15 cellular contexts compared by ENCODE assay signal in the genomic region with DNA sequence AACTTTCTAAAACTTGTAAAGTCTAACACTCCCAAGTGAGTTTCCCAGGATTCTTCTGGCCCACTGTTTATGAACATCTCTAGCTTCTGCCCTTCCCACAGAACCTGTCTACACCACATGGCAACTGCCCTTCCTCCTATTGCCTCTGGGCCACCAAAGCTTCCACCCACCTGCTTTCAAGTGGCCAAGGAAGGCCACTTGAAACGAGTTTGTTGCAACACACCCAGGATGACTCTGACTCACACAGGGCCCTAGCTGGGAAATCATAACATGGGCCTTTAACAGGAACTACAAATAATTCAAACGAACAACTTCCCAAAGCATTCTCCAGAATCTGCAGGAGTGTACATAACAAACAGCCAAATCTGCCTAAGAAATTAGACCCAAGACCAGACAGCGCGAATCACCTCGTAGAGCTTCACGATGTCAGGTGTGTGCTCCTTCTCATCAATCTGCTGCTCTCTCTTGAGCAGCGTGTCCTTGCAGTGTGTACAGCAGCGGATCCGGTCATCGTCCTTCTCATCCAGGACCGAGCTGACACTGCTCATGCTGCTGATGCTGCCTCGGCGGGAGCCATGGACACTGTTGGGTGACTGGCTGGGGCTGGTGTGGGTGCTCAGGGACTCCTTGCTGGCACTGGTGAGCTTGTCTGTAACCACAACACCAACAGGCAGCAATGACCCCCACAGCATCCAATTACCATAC. TPM values are rescaled to one million over a fixed set of nuclear protein-coding genes. Genes with fewer than 3 reads are reported as not detected.
DNase-seq lines count a peak whose midpoint lies in the region; ATAC-seq and TF ChIP-seq lines count a peak whose summit lies in the region.
"Had no signal": no experiment of that assay in that cellular context is flagged by ENCODE, and none has a peak within 500 bp of the region (broad histone marks: within the 10 kb centered on the region; RNA-seq: fewer than 3 reads in every experiment).

No MANE protein-coding gene starts in this region.

- no peak overlapping the region for H3K27ac ChIP-seq in Peyer's patch

- H3K4me3 ChIP-seq in Peyer's patch, result no peak overlapping the region

- TF ChIP-seq POLR2A in Peyer's patch (IDR thresholded peaks at IDR 0.05), result no peak

- no peaks in the 10 kb centered on the region for H3K27me3 ChIP-seq in Peyer's patch

- no peaks in the 10 kb centered on the region for H3K4me1 ChIP-seq in Peyer's patch

- no peaks in the 10 kb centered on the region for H3K9me3 ChIP-seq in Peyer's patch

- intact Hi-C loops in sciatic nerve (cut with DNase I), result no loop called here

- DNase-seq in AG08396 (ENCODE audit: low spot score), result peak; percentile 39
- peak; percentile 28 for DNase-seq in ELR (ENCODE audit: low read depth)
- DNase-seq in RPMI7951 (ENCODE audit: low read depth), result peak; percentile 18
- peak; percentile 14 for DNase-seq in hepatic stellate cell (ENCODE audit: low spot score)
- no peak for DNase-seq in Peyer's patch
- no peak for DNase-seq in sciatic nerve (ENCODE audit: low spot score)
- DNase-seq in inferior parietal cortex (ENCODE audit: extremely low spot score), result no peak
- DNase-seq: activated CD4-positive, alpha-beta T cell treated with anti-CD3 and anti-CD28 coated beads, Interleukin-2, amount 10 ng/mL, durations not matched to agents 7 days and 5 days; DMS153; kidney; NCI-H446; stimulated activated CD4-positive, alpha-beta T cell treated with anti-CD3 and anti-CD28 coated beads, Interleukin-2, amount 100 ng/mL, for 48 hours; T-helper 2 cell had no signal

- TF ChIP-seq CTCF in Peyer's patch (IDR thresholded peaks at IDR 0.05), result no peak

- ATAC-seq in sciatic nerve (no peak), GM18517 (IDR thresholded peaks at IDR 0.05; ENCODE audit: unreplicated experiment) (no peak)
- ATAC-seq: Panc1 had no signal

- H3K36me3 ChIP-seq in Peyer's patch, result peaks cover 0 to 93% (median 0%) of the 10 kb centered on the region in 3 donors

RNA-seq across cellular contexts. Expression of a gene that starts 16.8 kb away (rescaled TPM):
- total RNA-seq in RPMI7951 (2014; rRNA removed; shearing (Covaris generic)), result 9.6 and 12.9 TPM in 2 replicates
- total RNA-seq in Peyer's patch (10 to 100 TPM; 17.2 to 94.9 (median 32.1) TPM), sciatic nerve (38.9 TPM)

RNA-seq across cellular contexts. Expression of a gene that starts 17.0 kb away (rescaled TPM):
- total RNA-seq in RPMI7951 (2014; rRNA removed; shearing (Covaris generic)), result 11.3 and 20.8 TPM in 2 replicates
- 100 to 1,000 TPM in 1 of 4 donors, 10 to 100 TPM in 3; 49.6 to 120 (median 94.2) TPM for total RNA-seq in Peyer's patch
- 48.9 TPM for total RNA-seq in sciatic nerve

Comparison
In these comparisons a context has a peak if more than half of its experiments do, and no peak if none do; other contexts are left out.
1. DNase-seq: peak in AG08396 (single experiment), ELR (single experiment), RPMI7951 (single experiment) and hepatic stellate cell (single experiment); none in Peyer's patch (0 of 3), sciatic nerve (single experiment) and inferior parietal cortex (single experiment).